In genomic region chrX:149962859-149963757, GRCh38 we compare ENCODE assay signal across 8 cellular contexts. TPM values are rescaled to one million over a fixed set of nuclear protein-coding genes. Genes with fewer than 3 reads are reported as not detected.
DNase-seq lines count a peak whose midpoint lies in the region; ATAC-seq, FAIRE-seq and TF ChIP-seq lines count a peak whose summit lies in the region.

No MANE protein-coding gene starts in this region.

- no peak overlapping the region for H3K4me3 Mint-ChIP-seq in stimulated activated naive CD8-positive, alpha-beta T cell treated with anti-CD3 and anti-CD28 coated beads, Interleukin-15, amount 100 ng/mL, for 72 hours

- no peaks in the 10 kb centered on the region for H3K4me1 Mint-ChIP-seq in stimulated activated naive CD8-positive, alpha-beta T cell treated with anti-CD3 and anti-CD28 coated beads, Interleukin-15, amount 100 ng/mL, for 72 hours

- H3K9me3 ChIP-seq in Peyer's patch: no peaks in the 10 kb centered on the region

- no peaks in the 10 kb centered on the region for H3K27me3 Mint-ChIP-seq in stimulated activated naive CD8-positive, alpha-beta T cell treated with anti-CD3 and anti-CD28 coated beads, Interleukin-15, amount 100 ng/mL, for 72 hours

- TF ChIP-seq POLR2A in Peyer's patch (IDR thresholded peaks at IDR 0.05): no peak

- H3K36me3 ChIP-seq in Peyer's patch (no peaks in the 10 kb centered on the region), bronchial epithelial cell (ENCODE audit: control insufficient read depth, insufficient read depth, low read length) (peaks cover 3% of the 10 kb centered on the region)

- peak; percentile 22 for DNase-seq in COLO668 (lab: John Stamatoyannopoulos, UW; ENCODE audit: unreplicated experiment)
- peak; percentile 64 for DNase-seq in HS-27A (ENCODE audit: low read depth)
- peak in 2 of 3 donors; percentile 20 to 64 for DNase-seq in Peyer's patch
- peak; percentile 42 for DNase-seq in bronchial epithelial cell (ENCODE audit: low read depth)
- peak; percentile 20 for DNase-seq in kidney glomerular epithelial cell (lab: John Stamatoyannopoulos, UW)
- peak; percentile 3 to 33 for DNase-seq in stimulated activated naive CD8-positive, alpha-beta T cell treated with anti-CD3 and anti-CD28 coated beads, Interleukin-15, amount 100 ng/mL, for 72 hours

- H3K4me1 ChIP-seq in Peyer's patch: no peaks in the 10 kb centered on the region

- H3K27me3 ChIP-seq in Peyer's patch: no peaks in the 10 kb centered on the region
- no peaks in the 10 kb centered on the region for H3K27me3 ChIP-seq in bronchial epithelial cell (ENCODE audit: control insufficient read depth, insufficient read depth, low read length)

- no peak overlapping the region for H3K27ac Mint-ChIP-seq in stimulated activated naive CD8-positive, alpha-beta T cell treated with anti-CD3 and anti-CD28 coated beads, Interleukin-15, amount 100 ng/mL, for 72 hours

- peak; percentile 18 for FAIRE-seq in bronchial epithelial cell (lab: Jason Lieb, UNC)

- H3K27ac ChIP-seq in Peyer's patch: no peak overlapping the region

- H3K4me3 ChIP-seq in Peyer's patch (no peak overlapping the region), bronchial epithelial cell (ENCODE audit: low read depth, low read length) (no peak overlapping the region)

- H3K9me3 Mint-ChIP-seq in stimulated activated naive CD8-positive, alpha-beta T cell treated with anti-CD3 and anti-CD28 coated beads, Interleukin-15, amount 100 ng/mL, for 72 hours: no peaks in the 10 kb centered on the region

- TF ChIP-seq CTCF in Peyer's patch (IDR thresholded peaks at IDR 0.05) (peak in 5 of 6 experiments; percentile 21 to 62 (median 57)), bronchial epithelial cell (IDR thresholded peaks at IDR 0.05; ENCODE audit: insufficient read depth, low read length, severe bottlenecking) (peak; percentile 59)

- ATAC-seq in GM18858 (IDR thresholded peaks at IDR 0.05; ENCODE audit: unreplicated experiment): peak; percentile 73
- ATAC-seq in stimulated activated naive CD8-positive, alpha-beta T cell treated with anti-CD3 and anti-CD28 coated beads, Interleukin-15, amount 100 ng/mL, for 72 hours: peak; percentile 63
- no peak for ATAC-seq in HG03571 (IDR thresholded peaks at IDR 0.05; ENCODE audit: unreplicated experiment)

RNA-seq across cellular contexts. Expression of gene EOLA2, which starts 24.8 kb away (rescaled TPM):
- total RNA-seq in Peyer's patch (10 to 100 TPM; 24.5 to 39.6 (median 29.7) TPM), bronchial epithelial cell (21.9 and 38.0 TPM in 2 replicates)

RNA-seq across cellular contexts. Expression of gene HSFX4, which starts 33.7 kb away (rescaled TPM):
- not detected for total RNA-seq in Peyer's patch
- total RNA-seq in bronchial epithelial cell: not detected in 2 replicates
